22 cellular contexts compared by ENCODE assay signal in the genomic region with DNA sequence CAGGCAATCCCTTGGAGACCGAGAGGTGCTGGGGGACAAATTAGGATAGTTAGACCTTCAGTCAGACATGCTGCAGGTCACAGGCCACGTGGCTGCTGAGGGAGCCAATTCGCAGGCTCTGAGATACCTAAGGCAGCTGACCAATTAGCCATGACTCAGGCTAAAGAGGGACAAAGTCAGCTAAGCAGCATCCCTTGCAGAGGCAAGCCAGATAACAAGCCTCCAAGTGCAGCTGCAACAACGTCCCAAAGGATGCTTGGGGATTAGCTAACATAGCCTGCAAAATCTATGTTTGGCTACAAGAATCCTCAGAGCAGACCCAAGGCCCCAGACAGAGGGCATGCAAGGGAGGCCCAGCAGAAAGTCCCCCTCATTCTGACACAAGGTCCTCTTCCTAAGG.
A peak's percentile ranks its signal among the peaks of the same experiment; 100 is the strongest.
DNase-seq lines count a peak whose midpoint lies in the region; ATAC-seq and TF ChIP-seq lines count a peak whose summit lies in the region.
"Had no signal": no experiment of that assay in that cellular context is flagged by ENCODE, and none has a peak within 500 bp of the region (broad histone marks: within the 10 kb centered on the region; RNA-seq: fewer than 3 reads in every experiment).

No MANE protein-coding gene starts in this region.

- H4K8ac ChIP-seq in IMR-90 (ENCODE audit: low read depth in 2 of 2, low read length in 2 of 2) = no peak overlapping the region

- TF ChIP-seq RAD21 in IMR-90 (IDR thresholded peaks at IDR 0.05; ENCODE audit: low read length) = no peak

- H3K18ac ChIP-seq in IMR-90 (ENCODE audit: low read depth, low read length) = no peak overlapping the region

- H3K14ac ChIP-seq in IMR-90 (replicated peaks; ENCODE audit: low read depth, low read length) = no peak overlapping the region

- H3K56ac ChIP-seq in IMR-90 (ENCODE audit: extremely low read depth, insufficient read depth, low read length) = no peak overlapping the region

- H3K9me3 ChIP-seq in IMR-90 (ENCODE audit: control insufficient read depth, insufficient read depth, low read length) (no peaks in the 10 kb centered on the region), adrenal gland (replicated peaks in 1 of 3) (no peaks in the 10 kb centered on the region)
- H3K9me3 ChIP-seq: BLaER1, breast epithelium, left lung, mucosa of descending colon, vagina had no signal

- CTCF ChIA-PET in IMR-90 (lab: Yijun Ruan, JAX) = interaction anchor here (2.2 to 8.7 kb wide), 3 partner anchors 13 to 328 kb away, joined by 7 to 66 read pairs (median 8); no protein-coding TSS in a partner anchor

- H3K4me1 ChIP-seq in IMR-90 (ENCODE audit: control insufficient read depth, insufficient read depth, low read length) = no peaks in the 10 kb centered on the region
- H3K4me1 ChIP-seq in adrenal gland (replicated peaks in 1 of 2) = no peaks in the 10 kb centered on the region
- H3K4me1 ChIP-seq: BLaER1, breast epithelium, left lung, vagina had no signal

- peak; percentile 84 for DNase-seq in IMR-90
- DNase-seq in astrocyte of the hippocampus (ENCODE audit: low read depth, low spot score) = peak; percentile 11
- DNase-seq in left cardiac atrium = no peak
- no peak for DNase-seq in sciatic nerve (ENCODE audit: low spot score)
- DNase-seq in adrenal gland = no peak
- DNase-seq in omental fat pad (ENCODE audit: low spot score) = no peak
- no peak for DNase-seq in AG08396 (ENCODE audit: low spot score)
- DNase-seq: activated CD4-positive, alpha-beta memory T cell treated with anti-CD3 and anti-CD28 coated beads for 36 hours; activated T-cell treated with anti-CD3 and anti-CD28 coated beads, Interleukin-2, amount 50 U/mL, for 48 hours; effector CD8-positive, alpha-beta T cell; GDM1; H9; left lung; mucosa of descending colon; NCI-H187 treated with DMSO at 0.1 percent for 48 hours; WERI-Rb-1 had no signal

- no peak overlapping the region for H3K4ac ChIP-seq in IMR-90 (ENCODE audit: low read depth, low read length)

- POLR2A ChIA-PET in IMR-90 (lab: Charles Lee; ENCODE audit: unreplicated experiment) = no interaction called here

- no peak overlapping the region for H2BK120ac ChIP-seq in IMR-90 (ENCODE audit: low read depth, low read length)

- H3K27me3 ChIP-seq in IMR-90 (ENCODE audit: control insufficient read depth, insufficient read depth, low read length) (no peaks in the 10 kb centered on the region), adrenal gland (peaks cover 6% of the 10 kb centered on the region)
- H3K27me3 ChIP-seq: BLaER1, breast epithelium, left lung, vagina had no signal

- H4K5ac ChIP-seq in IMR-90 (ENCODE audit: low read depth, low read length) = no peak overlapping the region

- H2BK20ac ChIP-seq in IMR-90 (ENCODE audit: low read depth, low read length) = no peak overlapping the region

- H3K27ac ChIP-seq in IMR-90 (ENCODE audit: insufficient read depth, low read length) (no peak overlapping the region), adrenal gland (no peak overlapping the region)
- H3K27ac ChIP-seq: BLaER1, breast epithelium, HL-60, left lung, vagina, WERI-Rb-1 had no signal

- no peak overlapping the region for H3K23ac ChIP-seq in IMR-90 (ENCODE audit: low read depth, low read length)

- no peak overlapping the region for H2AK9ac ChIP-seq in IMR-90 (replicated peaks; ENCODE audit: low read depth, low read length, poor library complexity)

- H3K9me1 ChIP-seq in IMR-90 (ENCODE audit: insufficient read depth, low read length) = no peaks in the 10 kb centered on the region

- H3K9ac ChIP-seq in IMR-90 (ENCODE audit: low read depth, low read length) = no peak overlapping the region
- H3K9ac ChIP-seq: BLaER1 had no signal

- no peak for TF ChIP-seq POLR2A in IMR-90 (IDR thresholded peaks at IDR 0.05; ENCODE audit: low read depth, low read length)
- no peak for TF ChIP-seq POLR2A in adrenal gland (IDR thresholded peaks at IDR 0.05)

- peak overlapping the region; percentile 69 for H2AFZ ChIP-seq in IMR-90 (replicated peaks; ENCODE audit: low read length, poor library complexity)

- 10% methylated on average over 2 of the region's 4 CpGs; no CpG with 5 or more reads in 1 of the 2 experiments for WGBS in IMR-90 (ENCODE audit: extremely low coverage in 2 of 2, insufficient read length in 1 of 2), 2 experiments
- WGBS in adrenal gland, 4 donors = 44 to 68% (median 53%) methylated on average over 4 of the region's 4 CpGs

- no peaks in the 10 kb centered on the region for H4K20me1 ChIP-seq in IMR-90 (ENCODE audit: insufficient read depth, low read length)
- H4K20me1 ChIP-seq: BLaER1 had no signal

- H3K4me3 ChIP-seq in IMR-90 (ENCODE audit: insufficient read depth, low read depth, low read length) = no peak overlapping the region
- H3K4me3 ChIP-seq in adrenal gland = no peak overlapping the region
- H3K4me3 ChIP-seq: BLaER1, breast epithelium, GM12878, left lung, mucosa of descending colon, vagina had no signal

- no peaks in the 10 kb centered on the region; the same call in none of the 2 replicates for H3K36me3 ChIP-seq in IMR-90 (ENCODE audit: control insufficient read depth, insufficient read depth, low read length)
- no peaks in the 10 kb centered on the region for H3K36me3 ChIP-seq in adrenal gland (replicated peaks in 1 of 2)
- H3K36me3 ChIP-seq: breast epithelium, vagina had no signal

- intact Hi-C loops in IMR-90 (cut with micrococcal nuclease) = no loop called here
- intact Hi-C loops in left cardiac atrium (cut with DNase I) = loop anchor here in 1 of 2 donors (5.0 kb wide), 1 partner anchor 327 kb away; no protein-coding TSS in a partner anchor
- intact Hi-C loops in sciatic nerve (cut with DNase I) = no loop called here
- intact Hi-C loops in adrenal gland (cut with DNase I) = loop anchor here (2.0 to 5.0 kb wide), 2 partner anchors 327 to 328 kb away; no protein-coding TSS in a partner anchor

- TF ChIP-seq CTCF in IMR-90 (conservative IDR thresholded peaks at IDR 0.05; ENCODE audit: low read depth, low read length) = no peak
- TF ChIP-seq CTCF in adrenal gland (IDR thresholded peaks at IDR 0.05) = no peak
- TF ChIP-seq CTCF in omental fat pad (IDR thresholded peaks at IDR 0.05) = no peak

- no peak overlapping the region for H2BK15ac ChIP-seq in IMR-90 (ENCODE audit: low read depth, low read length)

- no peak overlapping the region for H2BK5ac ChIP-seq in IMR-90 (ENCODE audit: low read depth, low read length, poor library complexity, severe bottlenecking)

- peak; percentile 85 for ATAC-seq in IMR-90 (ENCODE audit: low read depth)
- peak; percentile 60 to 80 for ATAC-seq in left cardiac atrium
- peak; percentile 32 for ATAC-seq in sciatic nerve
- ATAC-seq in omental fat pad (ENCODE audit: low FRiP score) = no peak
- ATAC-seq: activated naive CD4-positive, alpha-beta T cell treated with anti-CD3 and anti-CD28 coated beads, Interleukin-2, amount 50 U/mL, for 72 hours; GM12878; left lung; mucosa of descending colon had no signal

- in situ Hi-C loops in IMR-90 (cut with MboI; ENCODE audit: low sequenced_read_pairs) = no loop called here

- no TSS peak for BruUV-seq in IMR-90 (replicated peaks; lab: Mats Ljungman, UMichigan)

- dilution Hi-C loops in IMR-90 (cut with HindIII; ENCODE audit: low sequenced_read_pairs, unreplicated experiment) = no loop called here

- H3K79me1 ChIP-seq in IMR-90 (ENCODE audit: low read depth in 1 of 2, low read length in 2 of 2) = no peaks in the 10 kb centered on the region

- no peak overlapping the region for H2AK5ac ChIP-seq in IMR-90 (ENCODE audit: low read depth, low read length)

- H4K91ac ChIP-seq in IMR-90 (ENCODE audit: insufficient read depth, low read depth, low read length) = no peak overlapping the region

- no peak overlapping the region for H3K4me2 ChIP-seq in IMR-90 (ENCODE audit: low read depth, low read length)
- H3K4me2 ChIP-seq: BLaER1 had no signal

TF ChIP-seq in IMR-90, 13 proteins besides CTCF, POLR2A, EP300 and RAD21:
- no peak for TF ChIP-seq MAFK (IDR thresholded peaks at IDR 0.05; ENCODE audit: low read depth, low read length)
- TF ChIP-seq, protein P1, sequence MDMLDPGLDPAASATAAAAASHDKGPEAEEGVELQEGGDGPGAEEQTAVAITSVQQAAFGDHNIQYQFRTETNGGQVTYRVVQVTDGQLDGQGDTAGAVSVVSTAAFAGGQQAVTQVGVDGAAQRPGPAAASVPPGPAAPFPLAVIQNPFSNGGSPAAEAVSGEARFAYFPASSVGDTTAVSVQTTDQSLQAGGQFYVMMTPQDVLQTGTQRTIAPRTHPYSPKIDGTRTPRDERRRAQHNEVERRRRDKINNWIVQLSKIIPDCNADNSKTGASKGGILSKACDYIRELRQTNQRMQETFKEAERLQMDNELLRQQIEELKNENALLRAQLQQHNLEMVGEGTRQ (IDR thresholded peaks at IDR 0.05; ENCODE audit: low read depth, low read length) = peak; percentile 75
- no peak for TF ChIP-seq CEBPB (IDR thresholded peaks at IDR 0.05; ENCODE audit: low read depth, low read length)
- no peak for TF ChIP-seq MXI1 (IDR thresholded peaks at IDR 0.05; ENCODE audit: borderline replicate concordance, low read depth, low read length)
- no peak for TF ChIP-seq MAZ (IDR thresholded peaks at IDR 0.05; ENCODE audit: borderline replicate concordance, low read depth, low read length)
- TF ChIP-seq SMC3 (IDR thresholded peaks at IDR 0.05; ENCODE audit: low read depth, low read length) = no peak
- no peak for TF ChIP-seq RFX5 (IDR thresholded peaks at IDR 0.05; ENCODE audit: low read depth, low read length)

Comparison
In these comparisons a context has a peak if more than half of its experiments do, and no peak if none do; other contexts are left out.
1. DNase-seq: peak in IMR-90 (single experiment) and astrocyte of the hippocampus (single experiment); none in left cardiac atrium (single experiment), sciatic nerve (single experiment), adrenal gland (0 of 7), omental fat pad (single experiment) and AG08396 (single experiment).
2. intact Hi-C loops: an anchor here in adrenal gland (2.0 to 5.0 kb wide); none called in IMR-90 and sciatic nerve.